ENCODE assay signal across 11 cellular contexts in the genomic region with DNA sequence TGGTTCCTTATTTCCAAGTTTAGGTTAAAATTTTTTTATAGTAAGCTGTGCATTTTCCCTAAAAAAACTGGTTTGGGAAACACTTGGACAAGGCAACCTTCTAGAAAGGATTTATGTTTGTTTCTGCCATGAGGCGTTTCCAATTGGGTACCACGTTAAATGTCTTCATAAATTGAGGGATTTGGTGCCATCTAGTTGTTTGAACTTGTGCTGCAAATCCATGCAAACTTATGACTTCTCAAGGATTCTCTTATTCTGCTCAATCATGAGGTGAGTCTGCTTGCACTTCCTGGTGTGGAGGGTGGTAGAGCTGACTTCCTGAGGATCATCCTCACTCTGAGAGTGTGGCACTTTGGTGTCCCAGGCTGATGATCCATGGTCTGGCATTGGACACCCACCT.
DNase-seq lines count a peak whose midpoint lies in the region; ATAC-seq and TF ChIP-seq lines count a peak whose summit lies in the region.
"Had no signal": no experiment of that assay in that cellular context is flagged by ENCODE, and none has a peak within 500 bp of the region (broad histone marks: within the 10 kb centered on the region; RNA-seq: fewer than 3 reads in every experiment).

No MANE protein-coding gene starts in this region.

- H3K27ac ChIP-seq in heart right ventricle: no peak overlapping the region
- H3K27ac ChIP-seq: suprapubic skin had no signal

- peaks cover 0 to 16% (median 0%) of the 10 kb centered on the region in 9 donors for H3K36me3 ChIP-seq in heart right ventricle

- peaks cover 0 to 3% (median 0%) of the 10 kb centered on the region in 11 donors for H3K9me3 ChIP-seq in heart right ventricle
- H3K9me3 ChIP-seq: suprapubic skin had no signal

- intact Hi-C loops in heart right ventricle (cut with DNase I): loop anchor here in 9 of 10 donors (1.0 to 10.0 kb wide), 8 partner anchors 117 to 537 kb away; no protein-coding TSS in a partner anchor
- intact Hi-C loops in cardiac septum (cut with DNase I): loop anchor here (5.0 kb wide), 1 partner anchor 535 kb away; no protein-coding TSS in a partner anchor

- peak in 8 of 9 donors; percentile 14 to 66 (median 56) for TF ChIP-seq CTCF in heart right ventricle (IDR thresholded peaks at IDR 0.05)
- peak; percentile 11 for TF ChIP-seq CTCF in foreskin fibroblast (IDR thresholded peaks at IDR 0.05; ENCODE audit: low read depth, low read length)

- no peak overlapping the region for H3K4me3 ChIP-seq in heart right ventricle
- H3K4me3 ChIP-seq in foreskin fibroblast (ENCODE audit: low read depth in 1 of 2, low read length in 2 of 2): no peak overlapping the region
- H3K4me3 ChIP-seq: suprapubic skin had no signal

- no peaks in the 10 kb centered on the region for H3K4me1 ChIP-seq in heart right ventricle
- H3K4me1 ChIP-seq: suprapubic skin had no signal

- WGBS in heart right ventricle, 2 donors: 21 to 25% methylated on average over 2 of the region's 2 CpGs

- ATAC-seq in heart right ventricle (peak in 3 of 8 donors; percentile 52 to 59 (median 53)), HG03442 (IDR thresholded peaks at IDR 0.05; ENCODE audit: unreplicated experiment) (no peak), GM18867 (IDR thresholded peaks at IDR 0.05; ENCODE audit: unreplicated experiment) (no peak)

- H3K27me3 ChIP-seq in heart right ventricle: no peaks in the 10 kb centered on the region
- H3K27me3 ChIP-seq: suprapubic skin had no signal

- peak in 1 of 2 donors; percentile 8 for DNase-seq in heart right ventricle
- no peak for DNase-seq in cardiac septum (ENCODE audit: low spot score)
- peak; percentile 30 for DNase-seq in RKO (ENCODE audit: low spot score)
- peak in 1 of 2 donors; percentile 19 for DNase-seq in foreskin fibroblast
- DNase-seq in nucleus accumbens (lab: John Stamatoyannopoulos, UW): no peak
- no peak for DNase-seq in DMS79 treated with DMSO at 0.1 percent for 48 hours (lab: John Stamatoyannopoulos, UW)
- DNase-seq: COR-L47, NCI-H2107 had no signal
